In genomic region chr12:93163260-93164036, GRCh38 we compare ENCODE assay signal across 20 cellular contexts.
DNase-seq lines count a peak whose midpoint lies in the region; ATAC-seq and TF ChIP-seq lines count a peak whose summit lies in the region.
"Had no signal": no experiment of that assay in that cellular context is flagged by ENCODE, and none has a peak within 500 bp of the region (broad histone marks: within the 10 kb centered on the region; RNA-seq: fewer than 3 reads in every experiment).

No MANE protein-coding gene starts in this region.

- H3K9me3 Mint-ChIP-seq in memory B cell (peaks cover 1% of the 10 kb centered on the region), WTC11 (peaks cover 10% of the 10 kb centered on the region)

- no peaks in the 10 kb centered on the region for H3K27me3 Mint-ChIP-seq in memory B cell
- H3K27me3 Mint-ChIP-seq in WTC11 (ENCODE audit: low read depth) = peaks cover 43% of the 10 kb centered on the region
- H3K27me3 Mint-ChIP-seq: IgD-negative memory B cell had no signal

- H3K4me3 Mint-ChIP-seq in memory B cell = no peak overlapping the region
- no peak overlapping the region for H3K4me3 Mint-ChIP-seq in WTC11
- H3K4me3 Mint-ChIP-seq: activated T-cell treated with anti-CD3 and anti-CD28 coated beads, Interleukin-2, amount 50 U/mL, for 72 hours had no signal

- H3K27me3 ChIP-seq in GM23248 (replicated peaks; ENCODE audit: insufficient read depth) = no peaks in the 10 kb centered on the region
- H3K27me3 ChIP-seq: SJCRH30 had no signal

- H3K36me3 ChIP-seq in GM23248 (ENCODE audit: low read depth) = no peaks in the 10 kb centered on the region
- H3K36me3 ChIP-seq: HAP-1, prostate gland, SJCRH30 had no signal

- POLR2A ChIA-PET in WTC11 (lab: Charles Lee) = no interaction called here

- no peak for TF ChIP-seq CTCF in WTC11 (IDR thresholded peaks at IDR 0.05)

- H4K20me1 ChIP-seq in GM23248 (ENCODE audit: insufficient read depth) = no peaks in the 10 kb centered on the region

- peaks cover 25% of the 10 kb centered on the region for H3K4me1 ChIP-seq in GM23248 (ENCODE audit: insufficient read depth)
- H3K4me1 ChIP-seq: SJCRH30 had no signal

- peaks cover 24% of the 10 kb centered on the region for H3F3A ChIP-seq in GM23248 (ENCODE audit: insufficient read depth)

- no peak for ATAC-seq in memory B cell (ENCODE audit: low read depth)
- ATAC-seq in WTC11 = no peak
- ATAC-seq: activated T-cell treated with anti-CD3 and anti-CD28 coated beads, Interleukin-2, amount 50 U/mL, for 72 hours had no signal

- H3K27ac Mint-ChIP-seq in memory B cell = peak overlapping the region; percentile 39
- no peak overlapping the region for H3K27ac Mint-ChIP-seq in WTC11
- H3K27ac Mint-ChIP-seq: activated T-cell treated with anti-CD3 and anti-CD28 coated beads, Interleukin-2, amount 50 U/mL, for 72 hours had no signal

- H3K9me3 ChIP-seq in GM23248 (ENCODE audit: low read depth) = no peaks in the 10 kb centered on the region
- H3K9me3 ChIP-seq: prostate gland, SJCRH30 had no signal

- no peaks in the 10 kb centered on the region for H3K9me2 ChIP-seq in GM23248 (ENCODE audit: insufficient read depth)

- no peaks in the 10 kb centered on the region for H3K79me2 ChIP-seq in GM23248 (ENCODE audit: insufficient read depth)

- H3K36me3 Mint-ChIP-seq in memory B cell (peaks cover 1% of the 10 kb centered on the region), WTC11 (peaks cover 6% of the 10 kb centered on the region)
- H3K36me3 Mint-ChIP-seq: IgD-negative memory B cell had no signal

- 45 to 51% methylated on average over 4 of the region's 4 CpGs for WGBS in GM23248 (ENCODE audit: low coverage in 1 of 2, low lambda C conversion rate in 2 of 2, missing lambda C conversion rate in 2 of 2), 2 experiments

- DNase-seq in AG08396 (ENCODE audit: low spot score) = peak; percentile 53
- DNase-seq in GM23248 = peak; percentile 93
- DNase-seq in amniotic stem cell (lab: John Stamatoyannopoulos, UW) = peak; percentile 41
- DNase-seq in memory B cell (ENCODE audit: low spot score in 2 of 2) = no peak
- no peak for DNase-seq in Ammon's horn (ENCODE audit: low spot score)
- DNase-seq in activated CD4-positive, alpha-beta T cell treated with anti-CD3 and anti-CD28 coated beads for 4 hours = no peak
- DNase-seq in stimulated activated CD4-positive, alpha-beta T cell treated with anti-CD3 and anti-CD28 coated beads, Interleukin-4, amount 100 ng/mL, for 1 hour = no peak
- no peak for DNase-seq in WTC11 (ENCODE audit: low spot score)
- DNase-seq: ACHN; activated T-cell treated with anti-CD3 and anti-CD28 coated beads, Interleukin-2, amount 50 U/mL, for 72 hours; cerebellar nuclear complex; hypothalamus; left colon; NCI-H2171; SJCRH30; T1000 had no signal

- in situ Hi-C loops in GM23248 (cut with MboI) = no loop called here

- peak overlapping the region; percentile 23 for H3K4me2 ChIP-seq in GM23248 (ENCODE audit: unreplicated experiment)

- CTCF ChIA-PET in WTC11 (lab: Charles Lee) = no interaction called here

- H3K4me1 Mint-ChIP-seq in memory B cell (peaks cover 43% of the 10 kb centered on the region), WTC11 (peaks cover 21% of the 10 kb centered on the region)

- no peak overlapping the region for H2AFZ ChIP-seq in GM23248

- H3K27ac ChIP-seq in GM23248 = peak overlapping the region; percentile 65
- H3K27ac ChIP-seq: epithelial cell of prostate, SJCRH30 had no signal

- H3K9ac ChIP-seq in GM23248 = no peak overlapping the region

- H3K4me3 ChIP-seq in GM23248 = no peak overlapping the region
- H3K4me3 ChIP-seq: HAP-1, prostate gland, SJCRH30 had no signal

TF ChIP-seq in WTC11, 78 proteins besides CTCF, POLR2A, EP300 and RAD21:
- TF ChIP-seq RELA (CRISPR knock-in tag; IDR thresholded peaks at IDR 0.05; ENCODE audit: borderline replicate concordance) (no peak), GTF2I (CRISPR knock-in tag; conservative IDR thresholded peaks at IDR 0.05) (no peak), E2F1 (CRISPR knock-in tag; IDR thresholded peaks at IDR 0.05) (no peak), USF1 (CRISPR knock-in tag; IDR thresholded peaks at IDR 0.05) (no peak), GRHL2 (CRISPR knock-in tag; IDR thresholded peaks at IDR 0.05; ENCODE audit: insufficient replicate concordance, severe bottlenecking) (no peak), IRF2 (CRISPR knock-in tag; IDR thresholded peaks at IDR 0.05; ENCODE audit: borderline replicate concordance, low read depth) (no peak), GABPB1 (CRISPR knock-in tag; IDR thresholded peaks at IDR 0.05) (no peak), ZNF416 (CRISPR knock-in tag; IDR thresholded peaks at IDR 0.05) (no peak)

Comparison
In these comparisons a context has a peak if more than half of its experiments do, and no peak if none do; other contexts are left out.
1. DNase-seq: peak in AG08396 (single experiment), GM23248 (single experiment) and amniotic stem cell (single experiment); none in memory B cell (0 of 2), Ammon's horn (single experiment), activated CD4-positive, alpha-beta T cell treated with anti-CD3 and anti-CD28 coated beads for 4 hours (0 of 2), stimulated activated CD4-positive, alpha-beta T cell treated with anti-CD3 and anti-CD28 coated beads, Interleukin-4, amount 100 ng/mL, for 1 hour (single experiment) and WTC11 (single experiment).